19 cellular contexts compared by ENCODE assay signal in the genomic region with DNA sequence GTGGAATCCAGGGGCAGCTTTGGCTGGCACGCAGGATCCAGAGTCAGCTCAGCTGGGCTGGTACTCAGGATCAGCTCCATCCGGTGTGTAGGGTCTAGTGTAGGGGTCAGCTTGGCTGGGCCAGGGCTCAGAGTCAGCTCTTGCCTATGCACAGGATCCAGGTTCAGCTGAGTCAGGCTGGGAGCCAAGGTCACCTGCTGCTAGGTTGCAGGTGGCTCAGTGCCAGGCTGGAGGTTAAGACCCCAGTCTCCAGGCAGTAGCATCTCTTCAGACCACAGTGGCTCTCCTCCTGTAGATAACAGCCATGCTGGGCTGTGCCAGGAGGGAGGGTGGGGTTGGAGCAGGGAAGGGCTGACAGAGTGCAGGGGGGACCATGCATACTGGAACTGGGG. TPM values are rescaled to one million over a fixed set of nuclear protein-coding genes. Genes with fewer than 3 reads are reported as not detected.
DNase-seq lines count a peak whose midpoint lies in the region; ATAC-seq, FAIRE-seq and TF ChIP-seq lines count a peak whose summit lies in the region.
"Had no signal": no experiment of that assay in that cellular context is flagged by ENCODE, and none has a peak within 500 bp of the region (broad histone marks: within the 10 kb centered on the region; RNA-seq: fewer than 3 reads in every experiment).

No MANE protein-coding gene starts in this region.

- no peak overlapping the region for H3K9ac ChIP-seq in neural progenitor cell

- H3K27ac ChIP-seq in neural progenitor cell = no peak overlapping the region
- H3K27ac ChIP-seq: SJCRH30 had no signal

- no peaks in the 10 kb centered on the region for H3F3A ChIP-seq in neural progenitor cell (ENCODE audit: low read depth)

- TF ChIP-seq CTCF in neural progenitor cell (IDR thresholded peaks at IDR 0.05) = no peak
- no peak for TF ChIP-seq CTCF in nephron progenitor cell (IDR thresholded peaks at IDR 0.05)

- no peaks in the 10 kb centered on the region for H3K27me3 ChIP-seq in neural progenitor cell
- H3K27me3 ChIP-seq: esophagus muscularis mucosa, right atrium auricular region, SJCRH30 had no signal

- H3K9me3 ChIP-seq in neural progenitor cell (ENCODE audit: low read depth) = no peaks in the 10 kb centered on the region
- H3K9me3 ChIP-seq: esophagus muscularis mucosa, right atrium auricular region, SJCRH30 had no signal

- CTCF ChIA-PET in activated CD8-positive, alpha-beta memory T cell treated with anti-CD3 and anti-CD28 coated beads, Interleukin-2, amount 10 ng/mL, durations not matched to agents 7 days and 5 days (lab: Charles Lee) = interaction anchor here (0.5 to 17.4 kb wide), 6 partner anchors 24 to 68 kb away, joined by 3 to 266 read pairs (median 4); a partner anchor contains a TSS

- DNase-seq in activated CD8-positive, alpha-beta memory T cell treated with anti-CD3 and anti-CD28 coated beads, Interleukin-2, amount 10 ng/mL, durations not matched to agents 7 days and 5 days = peak; percentile 41
- no peak for DNase-seq in activated CD8-positive, alpha-beta memory T cell treated with anti-CD3 and anti-CD28 coated beads, Interleukin-2, amount 50 U/mL, for 4 hours
- DNase-seq in HTR-8/SVneo (ENCODE audit: insufficient read length, low spot score) = no peak
- DNase-seq in astrocyte of the hippocampus (ENCODE audit: low read depth, low spot score) = peak; percentile 0
- peak; percentile 1 for DNase-seq in neural progenitor cell (ENCODE audit: low spot score)
- no peak for DNase-seq in nephron progenitor cell
- DNase-seq: activated CD4-positive, alpha-beta T cell treated with anti-CD3 and anti-CD28 coated beads, Interleukin-2, amount 50 U/mL, for 48 hours; EL; NCI-H187; NCI-H446 treated with DMSO at 0.1 percent for 48 hours; SJCRH30 had no signal

- H3K79me2 ChIP-seq in neural progenitor cell (ENCODE audit: low read depth) = no peaks in the 10 kb centered on the region

- peak; percentile 63 for FAIRE-seq in HTR-8/SVneo (lab: Jason Lieb, UNC)

- H3K4me3 Mint-ChIP-seq in activated CD8-positive, alpha-beta memory T cell treated with anti-CD3 and anti-CD28 coated beads, Interleukin-2, amount 10 ng/mL, durations not matched to agents 7 days and 5 days = peak overlapping the region; percentile 96
- H3K4me3 Mint-ChIP-seq in neural progenitor cell (peak overlapping the region; percentile 96), nephron progenitor cell (no peak overlapping the region)

- peaks cover 5% of the 10 kb centered on the region for H3K36me3 Mint-ChIP-seq in activated CD8-positive, alpha-beta memory T cell treated with anti-CD3 and anti-CD28 coated beads, Interleukin-2, amount 10 ng/mL, durations not matched to agents 7 days and 5 days
- H3K36me3 Mint-ChIP-seq in neural progenitor cell = peaks cover 1% of the 10 kb centered on the region
- no peaks in the 10 kb centered on the region for H3K36me3 Mint-ChIP-seq in nephron progenitor cell (ENCODE audit: low read depth)

- peaks cover 29% of the 10 kb centered on the region for H3K4me1 Mint-ChIP-seq in activated CD8-positive, alpha-beta memory T cell treated with anti-CD3 and anti-CD28 coated beads, Interleukin-2, amount 10 ng/mL, durations not matched to agents 7 days and 5 days
- H3K4me1 Mint-ChIP-seq in neural progenitor cell (peaks cover 29% of the 10 kb centered on the region), nephron progenitor cell (peaks cover 28% of the 10 kb centered on the region)

- no peaks in the 10 kb centered on the region for H3K36me3 ChIP-seq in neural progenitor cell
- H3K36me3 ChIP-seq: right atrium auricular region, SJCRH30 had no signal

- H3K27ac Mint-ChIP-seq in activated CD8-positive, alpha-beta memory T cell treated with anti-CD3 and anti-CD28 coated beads, Interleukin-2, amount 10 ng/mL, durations not matched to agents 7 days and 5 days = peak overlapping the region; percentile 99
- no peak overlapping the region for H3K27ac Mint-ChIP-seq in neural progenitor cell
- no peak overlapping the region for H3K27ac Mint-ChIP-seq in nephron progenitor cell

- peaks cover 10% of the 10 kb centered on the region for H3K4me1 ChIP-seq in neural progenitor cell

- H3K4me2 ChIP-seq in neural progenitor cell = no peak overlapping the region

- H3K9me3 Mint-ChIP-seq in activated CD8-positive, alpha-beta memory T cell treated with anti-CD3 and anti-CD28 coated beads, Interleukin-2, amount 10 ng/mL, durations not matched to agents 7 days and 5 days (ENCODE audit: low read depth) = no peaks in the 10 kb centered on the region
- H3K9me3 Mint-ChIP-seq in neural progenitor cell (no peaks in the 10 kb centered on the region), nephron progenitor cell (no peaks in the 10 kb centered on the region)

- peaks cover 6% of the 10 kb centered on the region for H4K20me1 ChIP-seq in neural progenitor cell (ENCODE audit: low read depth)

- ATAC-seq in activated CD8-positive, alpha-beta memory T cell treated with anti-CD3 and anti-CD28 coated beads, Interleukin-2, amount 10 ng/mL, durations not matched to agents 7 days and 5 days = no peak
- no peak for ATAC-seq in HG03139 (IDR thresholded peaks at IDR 0.05; ENCODE audit: unreplicated experiment)
- ATAC-seq in HG02981 (IDR thresholded peaks at IDR 0.05; ENCODE audit: unreplicated experiment) = no peak

- H3K27me3 Mint-ChIP-seq in activated CD8-positive, alpha-beta memory T cell treated with anti-CD3 and anti-CD28 coated beads, Interleukin-2, amount 10 ng/mL, durations not matched to agents 7 days and 5 days = no peaks in the 10 kb centered on the region
- H3K27me3 Mint-ChIP-seq in neural progenitor cell (ENCODE audit: insufficient read depth, low read depth) = peaks cover 9% of the 10 kb centered on the region
- peaks cover 5% of the 10 kb centered on the region for H3K27me3 Mint-ChIP-seq in nephron progenitor cell (ENCODE audit: low read depth, poor library complexity)

- no peak overlapping the region for H3K4me3 ChIP-seq in neural progenitor cell
- H3K4me3 ChIP-seq: right atrium auricular region, SJCRH30 had no signal

- no peak overlapping the region for H2AFZ ChIP-seq in neural progenitor cell (replicated peaks)

RNA-seq across cellular contexts. Expression of a gene that starts 1.8 kb away (rescaled TPM):
- total RNA-seq in activated CD8-positive, alpha-beta memory T cell treated with anti-CD3 and anti-CD28 coated beads, Interleukin-2, amount 10 ng/mL, durations not matched to agents 7 days and 5 days = 10 to 100 TPM; 13.0 to 14.3 TPM
- total RNA-seq in neural progenitor cell (ENCODE audit: low replicate concordance) = 2.2 and 4.9 TPM in 2 replicates

RNA-seq across cellular contexts. Expression of a gene that starts 1.8 kb away (rescaled TPM):
- total RNA-seq in activated CD8-positive, alpha-beta memory T cell treated with anti-CD3 and anti-CD28 coated beads, Interleukin-2, amount 10 ng/mL, durations not matched to agents 7 days and 5 days = 10 to 100 TPM; 23.1 to 37.3 TPM
- 10.1 and 21.8 TPM in 2 replicates for total RNA-seq in neural progenitor cell (ENCODE audit: low replicate concordance)

RNA-seq across cellular contexts. Expression of a gene that starts 5.2 kb away (rescaled TPM):
- total RNA-seq in activated CD8-positive, alpha-beta memory T cell treated with anti-CD3 and anti-CD28 coated beads, Interleukin-2, amount 10 ng/mL, durations not matched to agents 7 days and 5 days = 100 to 1,000 TPM in 1 of 2 experiments, 10 to 100 TPM in 1; 74.8 to 103 TPM
- total RNA-seq in neural progenitor cell (ENCODE audit: low replicate concordance) = 26.4 and 45.6 TPM in 2 replicates

RNA-seq across cellular contexts. Expression of a gene that starts 6.0 kb away (rescaled TPM):
- under 1 TPM; 0.14 to 0.15 TPM for total RNA-seq in activated CD8-positive, alpha-beta memory T cell treated with anti-CD3 and anti-CD28 coated beads, Interleukin-2, amount 10 ng/mL, durations not matched to agents 7 days and 5 days
- 1.6 and 3.0 TPM in 2 replicates for total RNA-seq in neural progenitor cell (ENCODE audit: low replicate concordance)
- total RNA-seq: SJCRH30 had no signal

RNA-seq across cellular contexts. Expression of a gene that starts 18.5 kb away (rescaled TPM):
- not detected for total RNA-seq in activated CD8-positive, alpha-beta memory T cell treated with anti-CD3 and anti-CD28 coated beads, Interleukin-2, amount 10 ng/mL, durations not matched to agents 7 days and 5 days
- total RNA-seq in neural progenitor cell (ENCODE audit: low replicate concordance) = 0.37 TPM in 1 of 2 replicates, not detected in the other
- total RNA-seq: A673, dermis microvascular lymphatic vessel endothelial cell, esophagus muscularis mucosa, glomerular endothelial cell, SJCRH30, subcutaneous adipose tissue had no signal

Comparison
In these comparisons a context has a peak if more than half of its experiments do, and no peak if none do; other contexts are left out.
1. DNase-seq: peak in activated CD8-positive, alpha-beta memory T cell treated with anti-CD3 and anti-CD28 coated beads, Interleukin-2, amount 10 ng/mL, durations not matched to agents 7 days and 5 days (single experiment), astrocyte of the hippocampus (single experiment) and neural progenitor cell (single experiment); none in activated CD8-positive, alpha-beta memory T cell treated with anti-CD3 and anti-CD28 coated beads, Interleukin-2, amount 50 U/mL, for 4 hours (single experiment), HTR-8/SVneo (single experiment) and nephron progenitor cell (single experiment).